1 cellular context compared by ENCODE assay signal in genomic region chr5:134095887-134096589, GRCh38.
TF ChIP-seq lines count a peak whose summit lies in the region.

No MANE protein-coding gene starts in this region.

TF ChIP-seq in GM23338, 12 proteins besides CTCF, POLR2A, EP300 and RAD21 (continued from another document):
- TF ChIP-seq ZNF462 (CRISPR knock-in tag; IDR thresholded peaks at IDR 0.05) (no peak), STAT1 (IDR thresholded peaks at IDR 0.05; ENCODE audit: unreplicated experiment) (no peak), ZNF114 (CRISPR knock-in tag; IDR thresholded peaks at IDR 0.05) (no peak), EZH2phosphoT487 (IDR thresholded peaks at IDR 0.05; ENCODE audit: unreplicated experiment) (no peak), ETS1 (IDR thresholded peaks at IDR 0.05) (no peak), EZH2 (IDR thresholded peaks at IDR 0.05; ENCODE audit: low read depth, unreplicated experiment) (no peak), NANOG (IDR thresholded peaks at IDR 0.05; ENCODE audit: borderline replicate concordance) (no peak), JUNB (IDR thresholded peaks at IDR 0.05; ENCODE audit: unreplicated experiment) (no peak), POLR2AphosphoS5 (IDR thresholded peaks at IDR 0.05; ENCODE audit: low read depth) (no peak), CREB1 (CRISPR knock-in tag; IDR thresholded peaks at IDR 0.05; ENCODE audit: low read depth) (no peak), ZNF331 (CRISPR knock-in tag; IDR thresholded peaks at IDR 0.05; ENCODE audit: low read depth) (no peak)
TF ChIP-seq in GM23338: peak in this region for 0.
